10 cellular contexts compared by ENCODE assay signal in genomic region chr5:159003045-159004030, GRCh38.
DNase-seq lines count a peak whose midpoint lies in the region; ATAC-seq, FAIRE-seq and TF ChIP-seq lines count a peak whose summit lies in the region.
"Had no signal": no experiment of that assay in that cellular context is flagged by ENCODE, and none has a peak within 500 bp of the region (broad histone marks: within the 10 kb centered on the region; RNA-seq: fewer than 3 reads in every experiment).

No MANE protein-coding gene starts in this region.

- no peak overlapping the region for H3K4me3 ChIP-seq in BJ (ENCODE audit: low read depth, low read length)

- POLR2A ChIA-PET in BJ (lab: Charles Lee) = no interaction called here

- H3K36me3 ChIP-seq in BJ (ENCODE audit: control insufficient read depth, insufficient read depth, low read length) = no peaks in the 10 kb centered on the region
- H3K36me3 ChIP-seq: neutrophil had no signal

- H3K4me3 Mint-ChIP-seq in T-helper 17 cell = peak overlapping the region; percentile 2
- H3K4me3 Mint-ChIP-seq in activated T-helper 17 cell treated with anti-CD3 and anti-CD28 coated beads, Interleukin-2, amount 50 U/mL, for 72 hours = no peak overlapping the region

- H3K9me3 Mint-ChIP-seq in activated T-helper 17 cell treated with anti-CD3 and anti-CD28 coated beads, Interleukin-2, amount 50 U/mL, for 72 hours = no peaks in the 10 kb centered on the region

- H3K27me3 ChIP-seq in BJ (ENCODE audit: control insufficient read depth, insufficient read depth, low read length) = no peaks in the 10 kb centered on the region

- H3K27me3 Mint-ChIP-seq in T-helper 17 cell = peaks cover 43% of the 10 kb centered on the region
- H3K27me3 Mint-ChIP-seq in activated T-helper 17 cell treated with anti-CD3 and anti-CD28 coated beads, Interleukin-2, amount 50 U/mL, for 72 hours = peaks cover 16% of the 10 kb centered on the region

- CTCF ChIA-PET in BJ (lab: Yijun Ruan, JAX) = interaction anchor here (1.3 kb wide), 1 partner anchor 15 kb away, joined by 3 read pairs; no protein-coding TSS in a partner anchor

- H3K4me1 Mint-ChIP-seq in T-helper 17 cell = peaks cover 8% of the 10 kb centered on the region
- H3K4me1 Mint-ChIP-seq in activated T-helper 17 cell treated with anti-CD3 and anti-CD28 coated beads, Interleukin-2, amount 50 U/mL, for 72 hours = peaks cover 5% of the 10 kb centered on the region

- H3K9me3 ChIP-seq in T-helper 17 cell (ENCODE audit: control insufficient read depth, low read length, poor library complexity, severe bottlenecking) = no peaks in the 10 kb centered on the region
- H3K9me3 ChIP-seq: neutrophil had no signal

- no peaks in the 10 kb centered on the region for H3K36me3 Mint-ChIP-seq in T-helper 17 cell (ENCODE audit: low read depth)
- H3K36me3 Mint-ChIP-seq in activated T-helper 17 cell treated with anti-CD3 and anti-CD28 coated beads, Interleukin-2, amount 50 U/mL, for 72 hours (ENCODE audit: low read depth) = no peaks in the 10 kb centered on the region

- DNase-seq in BJ (ENCODE audit: low read depth) (peak; percentile 33), HT1080 (ENCODE audit: low read depth) (peak; percentile 42), T-helper 17 cell (no peak), iris pigment epithelial cell (ENCODE audit: low read depth) (peak; percentile 62), SHP77 (lab: John Stamatoyannopoulos, UW) (no peak), RCC 7860 (ENCODE audit: low spot score) (no peak), NOMO-1 treated with dmso at 0.1 percent for 144 hours (lab: John Stamatoyannopoulos, UW; ENCODE audit: unreplicated experiment) (no peak)
- DNase-seq: NCI-H345 had no signal

- peak; percentile 50 for ATAC-seq in T-helper 17 cell
- ATAC-seq in activated T-helper 17 cell treated with anti-CD3 and anti-CD28 coated beads, Interleukin-2, amount 50 U/mL, for 72 hours (replicated peaks) = no peak

- no peak for FAIRE-seq in RCC 7860 (lab: Jason Lieb, UNC)

- peak overlapping the region; percentile 16 for H3K27ac Mint-ChIP-seq in T-helper 17 cell
- no peak overlapping the region for H3K27ac Mint-ChIP-seq in activated T-helper 17 cell treated with anti-CD3 and anti-CD28 coated beads, Interleukin-2, amount 50 U/mL, for 72 hours

- TF ChIP-seq CTCF in BJ (IDR thresholded peaks at IDR 0.05; ENCODE audit: insufficient read depth, low read depth, low read length) = no peak

Comparison
In these comparisons a context has a peak if more than half of its experiments do, and no peak if none do; other contexts are left out.
1. DNase-seq: peak in BJ (single experiment), HT1080 (single experiment) and iris pigment epithelial cell (single experiment); none in T-helper 17 cell (0 of 3), SHP77 (0 of 2), RCC 7860 (single experiment) and NOMO-1 treated with dmso at 0.1 percent for 144 hours (single experiment).